27 cellular contexts compared by ENCODE assay signal in genomic region chr20:22563062-22563965, GRCh38. TPM values are rescaled to one million over a fixed set of nuclear protein-coding genes. Genes with fewer than 3 reads are reported as not detected.
"Had no signal": no experiment of that assay in that cellular context is flagged by ENCODE, and none has a peak within 500 bp of the region (broad histone marks: within the 10 kb centered on the region; RNA-seq: fewer than 3 reads in every experiment).

No MANE protein-coding gene starts in this region.

- H3K9me3 ChIP-seq: esophagus squamous epithelium, prostate gland, stomach, upper lobe of right lung had no signal

- DNase-seq: activated CD4-positive, alpha-beta T cell treated with anti-CD3 and anti-CD28 coated beads for 36 hours; activated CD4-positive, alpha-beta T cell treated with anti-CD3 and anti-CD28 coated beads, Interleukin-2, amount 50 U/mL, for 48 hours; amygdala; dermis blood vessel endothelial cell; effector memory CD4-positive, alpha-beta T cell; esophagus squamous epithelium; islet precursor cell; left colon; midbrain; nephron progenitor cell; occipital lobe; right cardiac atrium; small intestine; stimulated activated CD4-positive, alpha-beta T cell treated with anti-CD3 and anti-CD28 coated beads, Interleukin-15, amount 100 ng/mL, for 24 hours; stimulated activated CD4-positive, alpha-beta T cell treated with anti-CD3 and anti-CD28 coated beads, Interleukin-2, amount 100 ng/mL, for 48 hours; stomach; upper lobe of right lung had no signal

- H3K9me3 Mint-ChIP-seq: activated T-helper 1 cell treated with anti-CD3 and anti-CD28 coated beads, Interleukin-12 subunit alpha, Interleukin-12 subunit beta, Interleukin-2, Interleukin-4 antibody, amounts not matched to agents 30 ng/mL and 10 ng/mL and 1 ng/mL, durations not matched to agents 14 hours and 24 hours and 36 hours; nephron progenitor cell; WTC11 had no signal

- H3K36me3 ChIP-seq: esophagus squamous epithelium, prostate gland, upper lobe of right lung had no signal

- H3K4me1 ChIP-seq: prostate gland, upper lobe of right lung had no signal

- H3K27ac ChIP-seq: esophagus squamous epithelium, prostate gland, upper lobe of right lung had no signal

- H3K27ac Mint-ChIP-seq: activated CD4-positive, alpha-beta T cell treated with anti-CD3 and anti-CD28 coated beads for 36 hours; activated naive CD8-positive, alpha-beta T cell; activated T-helper 1 cell treated with anti-CD3 and anti-CD28 coated beads, Interleukin-12 subunit alpha, Interleukin-12 subunit beta, Interleukin-2, Interleukin-4 antibody, amounts not matched to agents 30 ng/mL and 10 ng/mL and 1 ng/mL, durations not matched to agents 14 hours and 24 hours and 36 hours; nephron progenitor cell; WTC11 had no signal

- H3K4me3 ChIP-seq: esophagus squamous epithelium, lung, prostate gland, stomach, upper lobe of right lung had no signal

- H3K36me3 Mint-ChIP-seq: activated naive CD8-positive, alpha-beta T cell; WTC11 had no signal

- H3K4me1 Mint-ChIP-seq: activated CD4-positive, alpha-beta T cell treated with anti-CD3 and anti-CD28 coated beads for 36 hours had no signal

- ATAC-seq: activated CD4-positive, alpha-beta T cell treated with anti-CD3 and anti-CD28 coated beads for 36 hours; left colon; right cardiac atrium; upper lobe of right lung; WTC11 had no signal

- H3K4me3 Mint-ChIP-seq: activated CD4-positive, alpha-beta T cell treated with anti-CD3 and anti-CD28 coated beads for 36 hours; activated naive CD8-positive, alpha-beta T cell; activated T-helper 1 cell treated with anti-CD3 and anti-CD28 coated beads, Interleukin-12 subunit alpha, Interleukin-12 subunit beta, Interleukin-2, Interleukin-4 antibody, amounts not matched to agents 30 ng/mL and 10 ng/mL and 1 ng/mL, durations not matched to agents 14 hours and 24 hours and 36 hours; nephron progenitor cell; WTC11 had no signal

RNA-seq across cellular contexts. Expression of gene FOXA2, which starts 21.1 kb away (rescaled TPM):
- total RNA-seq: activated CD4-positive, alpha-beta T cell treated with anti-CD3 and anti-CD28 coated beads for 36 hours; activated T-helper 1 cell treated with anti-CD3 and anti-CD28 coated beads, Interleukin-12 subunit alpha, Interleukin-12 subunit beta, Interleukin-2, Interleukin-4 antibody, amounts not matched to agents 30 ng/mL and 10 ng/mL and 1 ng/mL, durations not matched to agents 14 hours and 24 hours and 36 hours; cardiac septum; dermis blood vessel endothelial cell; glomerular endothelial cell; myocyte; occipital lobe; right cardiac atrium; T-helper 2 cell treated with Interferon-gamma antibody and Interleukin-4, amounts not matched to agents 100 ng/mL and 5 ng/mL, for 36 hours; temporal lobe had no signal
